ENCODE assay signal across 8 cellular contexts in genomic region chr10:28533315-28533564, GRCh38. TPM values are rescaled to one million over a fixed set of nuclear protein-coding genes. Genes with fewer than 3 reads are reported as not detected.
DNase-seq lines count a peak whose midpoint lies in the region; ATAC-seq and TF ChIP-seq lines count a peak whose summit lies in the region.

No MANE protein-coding gene starts in this region.

- ATAC-seq in GM19328 (IDR thresholded peaks at IDR 0.05; ENCODE audit: unreplicated experiment) (peak; percentile 1), HG03045 (IDR thresholded peaks at IDR 0.05; ENCODE audit: unreplicated experiment) (peak; percentile 2), left lobe of liver (peak; percentile 12), omental fat pad (ENCODE audit: low FRiP score) (no peak)
- ATAC-seq in activated naive CD4-positive, alpha-beta T cell treated with anti-CD3 and anti-CD28 coated beads, Interleukin-2, amount 50 U/mL, for 72 hours: no peak

- peaks cover 0 to 4% of the 10 kb centered on the region in 2 donors for H3K9me3 Mint-ChIP-seq in activated naive CD4-positive, alpha-beta T cell treated with anti-CD3 and anti-CD28 coated beads, Interleukin-2, amount 50 U/mL, for 72 hours
- no peaks in the 10 kb centered on the region for H3K9me3 Mint-ChIP-seq in type B pancreatic cell

- H3K4me1 Mint-ChIP-seq in type B pancreatic cell (ENCODE audit: unreplicated experiment): peaks cover 32% of the 10 kb centered on the region

- peaks cover 42 to 74% of the 10 kb centered on the region in 2 donors for H3K36me3 Mint-ChIP-seq in activated naive CD4-positive, alpha-beta T cell treated with anti-CD3 and anti-CD28 coated beads, Interleukin-2, amount 50 U/mL, for 72 hours
- H3K36me3 Mint-ChIP-seq in type B pancreatic cell: peaks cover 40% of the 10 kb centered on the region

- H3K27me3 Mint-ChIP-seq in type B pancreatic cell: no peaks in the 10 kb centered on the region

- TF ChIP-seq CTCF in type B pancreatic cell (conservative IDR thresholded peaks at IDR 0.05) (no peak), omental fat pad (IDR thresholded peaks at IDR 0.05) (no peak)

- H3K27ac Mint-ChIP-seq in activated naive CD4-positive, alpha-beta T cell treated with anti-CD3 and anti-CD28 coated beads, Interleukin-2, amount 50 U/mL, for 72 hours: peak overlapping the region; percentile 96 to 100
- peak overlapping the region; percentile 99 for H3K27ac Mint-ChIP-seq in type B pancreatic cell

- DNase-seq in activated naive CD4-positive, alpha-beta T cell treated with anti-CD3 and anti-CD28 coated beads, Interleukin-2, amount 50 U/mL, for 72 hours (ENCODE audit: low spot score in 2 of 2): no peak
- no peak for DNase-seq in left lobe of liver (ENCODE audit: low spot score)
- DNase-seq in type B pancreatic cell (ENCODE audit: extremely low spot score, unreplicated experiment): no peak
- no peak for DNase-seq in stimulated activated CD8-positive, alpha-beta memory T cell treated with anti-CD3 and anti-CD28 coated beads, Interleukin-4, amount 100 ng/mL, for 48 hours
- DNase-seq in omental fat pad (ENCODE audit: low spot score): no peak
- no peak for DNase-seq in nucleus accumbens (lab: John Stamatoyannopoulos, UW)

- peak overlapping the region; percentile 99 for H3K4me3 Mint-ChIP-seq in type B pancreatic cell

RNA-seq across cellular contexts. Expression of gene WAC, which starts 0.3 kb away (rescaled TPM):
- 100 to 1,000 TPM; 119 to 120 TPM for total RNA-seq in activated naive CD4-positive, alpha-beta T cell treated with anti-CD3 and anti-CD28 coated beads, Interleukin-2, amount 50 U/mL, for 72 hours
- 36.5 TPM for total RNA-seq in left lobe of liver
- 110 and 115 TPM in 2 replicates for total RNA-seq in type B pancreatic cell (ENCODE audit: low replicate concordance)
- total RNA-seq in omental fat pad: 100 to 1,000 TPM; 107 to 117 (median 113) TPM

Comparison
In these comparisons a context has a peak if more than half of its experiments do, and no peak if none do; other contexts are left out.
1. ATAC-seq: peak in GM19328 (single experiment), HG03045 (single experiment) and left lobe of liver (single experiment); none in activated naive CD4-positive, alpha-beta T cell treated with anti-CD3 and anti-CD28 coated beads, Interleukin-2, amount 50 U/mL, for 72 hours (0 of 2) and omental fat pad (single experiment).